In the genomic region with DNA sequence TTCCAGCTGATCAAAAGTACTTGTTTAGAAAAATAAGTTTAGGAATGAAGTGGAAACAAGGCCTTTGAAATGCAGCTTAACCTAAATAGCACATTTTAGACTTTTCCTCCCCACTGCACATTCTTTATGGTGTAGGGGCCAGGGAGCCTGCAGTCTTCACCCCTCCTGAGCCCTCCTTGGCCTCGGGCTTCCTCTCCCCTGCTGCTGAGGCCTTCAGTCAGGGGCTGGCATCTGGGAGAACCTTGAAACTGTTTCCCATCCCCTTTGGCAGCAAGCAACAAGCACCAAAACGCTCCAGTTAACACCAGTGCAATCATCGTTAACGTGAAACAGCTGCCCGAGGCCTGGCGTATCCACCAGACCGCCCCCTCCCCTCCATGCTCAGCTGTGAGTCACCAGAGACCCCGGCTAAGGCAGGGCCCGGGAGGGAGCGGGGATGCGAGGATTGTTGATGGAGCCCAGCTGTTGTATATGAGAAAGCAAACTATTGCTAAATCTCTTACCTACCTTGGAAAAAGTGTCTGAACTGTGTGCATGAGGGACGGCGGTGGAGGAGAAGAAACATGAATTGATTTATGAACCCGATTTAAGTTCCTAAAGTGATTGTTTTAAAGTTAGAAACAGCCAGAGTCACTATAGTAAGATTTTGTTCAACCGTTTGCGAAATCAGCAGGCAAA, we compare ENCODE assay signal across 1 cellular context.
TF ChIP-seq lines count a peak whose summit lies in the region.

No MANE protein-coding gene starts in this region.

TF ChIP-seq in HepG2, 621 proteins besides CTCF, POLR2A, EP300 and RAD21 (continued from another document):
- TF ChIP-seq NR1H2 (CRISPR knock-in tag; IDR thresholded peaks at IDR 0.05; ENCODE audit: borderline replicate concordance, low read depth) (no peak), ZBTB40 (IDR thresholded peaks at IDR 0.05) (no peak), ZBTB40 (CRISPR knock-in tag; IDR thresholded peaks at IDR 0.05) (0 out of 2 replicates have a peak, but pooled peaks have one; percentile 13), ARID5B (CRISPR knock-in tag; IDR thresholded peaks at IDR 0.05) (peak; percentile 54), ZNF780A (CRISPR knock-in tag; IDR thresholded peaks at IDR 0.05) (no peak), PHF20 (CRISPR knock-in tag; IDR thresholded peaks at IDR 0.05) (0 out of 2 replicates have a peak, but pooled peaks have one; percentile 5), SKI (IDR thresholded peaks at IDR 0.05; ENCODE audit: partially characterized antibody) (peak; percentile 14), ZNF724P (CRISPR knock-in tag; IDR thresholded peaks at IDR 0.05; ENCODE audit: borderline replicate concordance) (peak; percentile 5; the same call in 1 of the 2 replicates), ARHGAP35 (CRISPR knock-in tag; IDR thresholded peaks at IDR 0.05; ENCODE audit: borderline replicate concordance) (no peak), STAG1 (CRISPR knock-in tag; IDR thresholded peaks at IDR 0.05) (peak; percentile 12; the same call in 1 of the 2 replicates), ZKSCAN1 (IDR thresholded peaks at IDR 0.05; ENCODE audit: low read length) (no peak), EED (CRISPR knock-in tag; IDR thresholded peaks at IDR 0.05) (0 out of 2 replicates have a peak, but pooled peaks have one; percentile 53), ZNF781 (CRISPR knock-in tag; IDR thresholded peaks at IDR 0.05; ENCODE audit: borderline replicate concordance, not compliant biosample characterization) (no peak), ZBTB34 (CRISPR knock-in tag; IDR thresholded peaks at IDR 0.05) (peak; percentile 51; the same call in 1 of the 2 replicates), ISL2 (CRISPR knock-in tag; IDR thresholded peaks at IDR 0.05) (peak; percentile 23; the same call in 1 of the 2 replicates), ZNF782 (CRISPR knock-in tag; IDR thresholded peaks at IDR 0.05; ENCODE audit: borderline replicate concordance) (0 out of 2 replicates have a peak, but pooled peaks have one; percentile 38), SNAI1 (CRISPR knock-in tag; IDR thresholded peaks at IDR 0.05; ENCODE audit: borderline replicate concordance) (0 out of 2 replicates have a peak, but pooled peaks have one; percentile 55), POLR2AphosphoS5 (IDR thresholded peaks at IDR 0.05; ENCODE audit: low read depth, low read length) (peak; percentile 36), GFI1 (CRISPR knock-in tag; IDR thresholded peaks at IDR 0.05; ENCODE audit: borderline replicate concordance) (peak; percentile 4; the same call in 1 of the 2 replicates), MED1 (CRISPR knock-in tag; IDR thresholded peaks at IDR 0.05) (peak; percentile 57), CENPBD1 (CRISPR knock-in tag; IDR thresholded peaks at IDR 0.05; ENCODE audit: borderline replicate concordance, low read depth) (0 out of 2 replicates have a peak, but pooled peaks have one; percentile 32), ZNF691 (CRISPR knock-in tag; IDR thresholded peaks at IDR 0.05; ENCODE audit: borderline replicate concordance, low read depth) (peak; percentile 49; the same call in 1 of the 2 replicates), ZNF350 (CRISPR knock-in tag; IDR thresholded peaks at IDR 0.05; ENCODE audit: borderline replicate concordance, low read depth) (no peak), MED8 (CRISPR knock-in tag; IDR thresholded peaks at IDR 0.05; ENCODE audit: insufficient replicate concordance) (peak; percentile 43), NCOA1 (CRISPR knock-in tag; IDR thresholded peaks at IDR 0.05) (no peak), NCOR1 (IDR thresholded peaks at IDR 0.05; ENCODE audit: borderline replicate concordance, low read length) (0 out of 2 replicates have a peak, but pooled peaks have one; percentile 8), FOSL1 (CRISPR knock-in tag; IDR thresholded peaks at IDR 0.05; ENCODE audit: borderline replicate concordance) (peak; percentile 52; the same call in 1 of the 2 replicates), ZNF446 (CRISPR knock-in tag; IDR thresholded peaks at IDR 0.05) (0 out of 2 replicates have a peak, but pooled peaks have one; percentile 37), HOXA5 (CRISPR knock-in tag; IDR thresholded peaks at IDR 0.05) (0 out of 2 replicates have a peak, but pooled peaks have one; percentile 22)
- TF ChIP-seq, protein P1, sequence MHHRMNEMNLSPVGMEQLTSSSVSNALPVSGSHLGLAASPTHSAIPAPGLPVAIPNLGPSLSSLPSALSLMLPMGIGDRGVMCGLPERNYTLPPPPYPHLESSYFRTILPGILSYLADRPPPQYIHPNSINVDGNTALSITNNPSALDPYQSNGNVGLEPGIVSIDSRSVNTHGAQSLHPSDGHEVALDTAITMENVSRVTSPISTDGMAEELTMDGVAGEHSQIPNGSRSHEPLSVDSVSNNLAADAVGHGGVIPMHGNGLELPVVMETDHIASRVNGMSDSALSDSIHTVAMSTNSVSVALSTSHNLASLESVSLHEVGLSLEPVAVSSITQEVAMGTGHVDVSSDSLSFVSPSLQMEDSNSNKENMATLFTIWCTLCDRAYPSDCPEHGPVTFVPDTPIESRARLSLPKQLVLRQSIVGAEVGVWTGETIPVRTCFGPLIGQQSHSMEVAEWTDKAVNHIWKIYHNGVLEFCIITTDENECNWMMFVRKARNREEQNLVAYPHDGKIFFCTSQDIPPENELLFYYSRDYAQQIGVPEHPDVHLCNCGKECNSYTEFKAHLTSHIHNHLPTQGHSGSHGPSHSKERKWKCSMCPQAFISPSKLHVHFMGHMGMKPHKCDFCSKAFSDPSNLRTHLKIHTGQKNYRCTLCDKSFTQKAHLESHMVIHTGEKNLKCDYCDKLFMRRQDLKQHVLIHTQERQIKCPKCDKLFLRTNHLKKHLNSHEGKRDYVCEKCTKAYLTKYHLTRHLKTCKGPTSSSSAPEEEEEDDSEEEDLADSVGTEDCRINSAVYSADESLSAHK (CRISPR knock-in tag; IDR thresholded peaks at IDR 0.05; ENCODE audit: borderline replicate concordance): peak; percentile 75; the same call in 1 of the 2 replicates
